Comparison of ENCODE assay signal across 28 cellular contexts in genomic region chr20:38345643-38346042, GRCh38. TPM values are rescaled to one million over a fixed set of nuclear protein-coding genes. Genes with fewer than 3 reads are reported as not detected.
DNase-seq lines count a peak whose midpoint lies in the region; ATAC-seq and TF ChIP-seq lines count a peak whose summit lies in the region.
"Had no signal": no experiment of that assay in that cellular context is flagged by ENCODE, and none has a peak within 500 bp of the region (broad histone marks: within the 10 kb centered on the region; RNA-seq: fewer than 3 reads in every experiment).

No MANE protein-coding gene starts in this region.

- TF ChIP-seq CTCF in heart right ventricle (IDR thresholded peaks at IDR 0.05) (no peak), right lobe of liver (IDR thresholded peaks at IDR 0.05) (no peak)

- TF ChIP-seq POLR2A in right lobe of liver (IDR thresholded peaks at IDR 0.05), result no peak

- ATAC-seq in left ventricle myocardium superior, result peak; percentile 21
- ATAC-seq in heart right ventricle, result no peak
- peak; percentile 29 to 49 (median 36) for ATAC-seq in right lobe of liver
- no peak for ATAC-seq in GM18868 (IDR thresholded peaks at IDR 0.05; ENCODE audit: unreplicated experiment)
- ATAC-seq: PC-3 had no signal

- H3K4me1 ChIP-seq in heart right ventricle, result peaks cover 0 to 15% (median 0%) of the 10 kb centered on the region in 9 donors
- peaks cover 0 to 56% (median 26%) of the 10 kb centered on the region in 4 donors for H3K4me1 ChIP-seq in right lobe of liver
- H3K4me1 ChIP-seq in subcutaneous abdominal adipose tissue (ENCODE audit: control insufficient read depth in 5 of 5, insufficient read depth in 5 of 5, low read length in 5 of 5), result peaks cover 8 to 67% (median 48%) of the 10 kb centered on the region in 5 donors
- H3K4me1 ChIP-seq: BE2C had no signal

- 20 to 39% methylated on average over 2 of the region's 2 CpGs for WGBS in heart right ventricle, 2 donors
- WGBS in right lobe of liver (ENCODE audit: insufficient coverage, low coverage, low lambda C conversion rate, missing lambda C conversion rate), result 9% methylated on average over 2 of the region's 2 CpGs

- peak overlapping the region in 3 of 5 donors; percentile 28 to 87 (median 52) for H3K9ac ChIP-seq in subcutaneous abdominal adipose tissue (ENCODE audit: low read length in 5 of 5)
- H3K9ac ChIP-seq: SK-N-SH had no signal

- DNase-seq in left ventricle myocardium superior (no peak), heart right ventricle (no peak), fibroblast of gingiva (ENCODE audit: low read depth) (peak; percentile 66), right lobe of liver (no peak), iPS-NIHi7 (ENCODE audit: extremely low spot score) (no peak), NCI-H446 (lab: John Stamatoyannopoulos, UW) (no peak)
- DNase-seq: ACHN; BE2C; CD4-positive, CD25-positive, alpha-beta regulatory T cell; DMS53; H7; KBM-7; NCI-H1105; NCI-H1436 treated with DMSO at 0.1 percent for 48 hours; NCI-H187 treated with DMSO at 0.1 percent for 48 hours; NCI-H2171 treated with DMSO at 0.1 percent for 48 hours; NCI-H524 treated with DMSO at 0.1 percent for 48 hours; NCI-H774; PC-3; SK-N-SH had no signal

- intact Hi-C loops in left ventricle myocardium superior (cut with micrococcal nuclease), result no loop called here
- intact Hi-C loops in heart right ventricle (cut with DNase I), result loop anchor here in 1 of 10 donors (10.0 kb wide), 1 partner anchor 59 kb away; no protein-coding TSS in a partner anchor
- intact Hi-C loops in right lobe of liver (cut with DNase I), result no loop called here

- no peak overlapping the region for H3K4me3 ChIP-seq in heart right ventricle
- peak overlapping the region; percentile 70 to 77 (median 70) for H3K4me3 ChIP-seq in right lobe of liver
- no peak overlapping the region for H3K4me3 ChIP-seq in subcutaneous abdominal adipose tissue (ENCODE audit: low read depth in 1 of 5, low read length in 5 of 5)

- H3K27me3 ChIP-seq in heart right ventricle (no peaks in the 10 kb centered on the region), right lobe of liver (no peaks in the 10 kb centered on the region), subcutaneous abdominal adipose tissue (ENCODE audit: control insufficient read depth in 5 of 5, insufficient read depth in 4 of 5, low read length in 5 of 5) (no peaks in the 10 kb centered on the region)
- H3K27me3 ChIP-seq: BE2C had no signal

- H3K9me3 ChIP-seq in heart right ventricle, result no peaks in the 10 kb centered on the region
- no peaks in the 10 kb centered on the region for H3K9me3 ChIP-seq in right lobe of liver
- H3K9me3 ChIP-seq in subcutaneous abdominal adipose tissue (ENCODE audit: control insufficient read depth in 5 of 5, low read length in 5 of 5), result no peaks in the 10 kb centered on the region
- H3K9me3 ChIP-seq: BE2C, SK-N-SH had no signal

- H3K36me3 ChIP-seq in heart right ventricle (no peaks in the 10 kb centered on the region), right lobe of liver (peaks cover 0 to 16% (median 0%) of the 10 kb centered on the region in 4 donors), subcutaneous abdominal adipose tissue (ENCODE audit: control insufficient read depth in 5 of 5, insufficient read depth in 5 of 5, low read length in 5 of 5) (no peaks in the 10 kb centered on the region)
- H3K36me3 ChIP-seq: BE2C had no signal

- H3K27ac ChIP-seq in heart right ventricle (no peak overlapping the region), right lobe of liver (peak overlapping the region; percentile 85 to 96 (median 92)), subcutaneous abdominal adipose tissue (ENCODE audit: low read depth, low read length) (peak overlapping the region; percentile 88)
- H3K27ac ChIP-seq: 22Rv1 had no signal

RNA-seq across cellular contexts. Expression of gene LBP, which starts 0.6 kb away (rescaled TPM):
- total RNA-seq in left ventricle myocardium superior (0.25 TPM), heart right ventricle (1 to 10 TPM in 1 of 10 donors, under 1 TPM in 4, not detected in 5; 0.17 to 3.5 (median 0.23) TPM), right lobe of liver (1,000 to 10,000 TPM in 3 of 6 experiments, 100 to 1,000 TPM in 3; 380 to 2,142 (median 1,251) TPM)
- 1 to 10 TPM in 1 of 2 donors, under 1 TPM in 1; 0.37 to 1.3 TPM for polyA plus RNA-seq in heart right ventricle
- total RNA-seq: CD4-positive, CD25-positive, alpha-beta regulatory T cell; Daoy; G401; HT1080; LHCN-M2; MCF 10A; PC-3 had no signal
- polyA plus RNA-seq: CD4-positive, CD25-positive, alpha-beta regulatory T cell had no signal

RNA-seq across cellular contexts. Expression of gene BPI, which starts 41.7 kb away (rescaled TPM):
- total RNA-seq in left ventricle myocardium superior (not detected), heart right ventricle (1 to 10 TPM in 1 of 10 donors, under 1 TPM in 3, not detected in 6; 0.15 to 1.6 (median 0.18) TPM), right lobe of liver (1 to 10 TPM in 1 of 6 experiments, under 1 TPM in 3, not detected in 2; 0.26 to 1.3 (median 0.60) TPM)
- polyA plus RNA-seq in heart right ventricle, result under 1 TPM in 1 of 2 donors, not detected in 1; 0.01 TPM
- total RNA-seq: CD4-positive, CD25-positive, alpha-beta regulatory T cell; Daoy; G401; H7; HT1080; LHCN-M2; MCF 10A; PC-3 had no signal
- polyA plus RNA-seq: CD4-positive, CD25-positive, alpha-beta regulatory T cell; SK-N-SH had no signal

Comparison
In these comparisons a context has a peak if more than half of its experiments do, and no peak if none do; other contexts are left out.
1. ATAC-seq: peak in left ventricle myocardium superior (single experiment) and right lobe of liver (4 of 4); none in heart right ventricle (0 of 8) and GM18868 (single experiment).
2. H3K27ac ChIP-seq: peak in right lobe of liver (3 of 3) and subcutaneous abdominal adipose tissue (single experiment); none in heart right ventricle (0 of 10).
3. H3K4me3 ChIP-seq: peak in right lobe of liver (3 of 3); none in heart right ventricle (0 of 10) and subcutaneous abdominal adipose tissue (0 of 5).
4. RNA of gene LBP, which starts 0.6 kb away (total RNA-seq): 380 to 2,142 TPM in right lobe of liver; 0.25 TPM in left ventricle myocardium superior (single experiment) and 0.17 to 3.5 TPM in heart right ventricle; every median in the first group is over 10 times any median in the second.